16 cellular contexts compared by ENCODE assay signal in the genomic region with DNA sequence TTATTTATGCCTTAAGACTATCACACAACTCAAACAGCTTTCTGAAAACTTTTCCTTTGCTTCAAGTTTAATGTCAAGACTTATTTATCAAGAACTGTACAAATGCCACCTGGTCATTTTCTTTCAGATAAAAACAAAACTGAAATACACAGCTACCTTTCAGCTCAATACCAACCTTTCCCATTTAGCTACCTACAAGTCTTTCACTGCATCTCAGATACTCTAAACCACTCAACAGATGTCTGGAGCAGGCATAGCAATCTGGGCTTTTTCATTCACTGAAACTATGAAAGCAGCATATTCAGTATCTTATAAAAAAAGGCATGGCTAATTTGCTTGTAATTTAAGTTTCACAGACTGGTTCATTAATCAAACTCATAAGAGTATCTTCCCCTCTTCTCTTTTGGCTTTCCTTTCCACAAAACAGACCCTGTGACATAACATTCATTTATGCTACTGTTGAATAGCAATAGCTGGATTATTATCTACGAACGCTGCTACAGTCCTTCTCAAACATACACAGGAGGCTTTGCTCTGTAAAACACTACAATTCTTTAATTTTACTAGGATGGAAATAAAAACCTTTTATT. TPM values are rescaled to one million over a fixed set of nuclear protein-coding genes. Genes with fewer than 3 reads are reported as not detected.
DNase-seq lines count a peak whose midpoint lies in the region; ATAC-seq, FAIRE-seq and TF ChIP-seq lines count a peak whose summit lies in the region.
"Had no signal": no experiment of that assay in that cellular context is flagged by ENCODE, and none has a peak within 500 bp of the region (broad histone marks: within the 10 kb centered on the region; RNA-seq: fewer than 3 reads in every experiment).

No MANE protein-coding gene starts in this region.

- SMC1A ChIA-PET in GM12878 (lab: Charles Lee; ENCODE audit: uncharacterized antibody, unreplicated experiment) = interaction anchor here (0.6 to 3.0 kb wide), 25 partner anchors 14 to 250 kb away, joined by 3 to 23 read pairs (median 5); a partner anchor contains a TSS

- TF ChIP-seq POLR2A in GM12878 (IDR thresholded peaks at IDR 0.05; ENCODE audit: low read depth, low read length) = no peak

- H4K20me1 ChIP-seq in GM12878 (ENCODE audit: control insufficient read depth, insufficient read depth) = peaks cover 10% of the 10 kb centered on the region
- H4K20me1 ChIP-seq in smooth muscle cell (ENCODE audit: low read depth) = peaks cover 100% of the 10 kb centered on the region

- H3K9me3 ChIP-seq in GM12878 (replicated peaks; ENCODE audit: control insufficient read depth, insufficient read depth, low read length) = no peaks in the 10 kb centered on the region
- H3K9me3 ChIP-seq in smooth muscle cell (replicated peaks; ENCODE audit: low read depth) = no peaks in the 10 kb centered on the region
- H3K9me3 ChIP-seq: breast epithelium, testis had no signal

- no peak for TF ChIP-seq RAD21 in GM12878 (IDR thresholded peaks at IDR 0.05; ENCODE audit: insufficient read depth, low read depth, low read length)

- H3K79me2 ChIP-seq in GM12878 (ENCODE audit: control insufficient read depth, insufficient read depth, low read length) (peaks cover 89% of the 10 kb centered on the region), smooth muscle cell (ENCODE audit: low read depth) (peaks cover 100% of the 10 kb centered on the region)

- H3K4me2 ChIP-seq in GM12878 (ENCODE audit: control insufficient read depth, insufficient read depth) (peak overlapping the region; percentile 57), smooth muscle cell (no peak overlapping the region)

- no peak overlapping the region for H3K4me3 Mint-ChIP-seq in activated T-cell treated with anti-CD3 and anti-CD28 coated beads, Interleukin-2, amount 50 U/mL, for 24 hours
- H3K4me3 Mint-ChIP-seq: activated CD8-positive, alpha-beta memory T cell treated with anti-CD3 and anti-CD28 coated beads, Interleukin-2, amount 10 ng/mL, durations not matched to agents 7 days and 5 days had no signal

- no peaks in the 10 kb centered on the region for H3K9me3 Mint-ChIP-seq in activated T-cell treated with anti-CD3 and anti-CD28 coated beads, Interleukin-2, amount 50 U/mL, for 24 hours

- TF ChIP-seq CTCF in GM12878 (IDR thresholded peaks at IDR 0.05 in 2 of 3, conservative IDR thresholded peaks at IDR 0.05 in 1 of 3; ENCODE audit: control insufficient read depth in 2 of 3, extremely low read depth in 1 of 3, insufficient read depth in 1 of 3, low read depth in 3 of 3, low read length in 3 of 3) (no peak), smooth muscle cell (IDR thresholded peaks at IDR 0.05; ENCODE audit: borderline replicate concordance, insufficient read depth, poor library complexity, severe bottlenecking) (no peak), foreskin fibroblast (IDR thresholded peaks at IDR 0.05; ENCODE audit: low read depth, low read length) (no peak)

- H3K27ac ChIP-seq in GM12878 (ENCODE audit: control insufficient read depth, insufficient read depth) (no peak overlapping the region), smooth muscle cell (ENCODE audit: low read depth) (peak overlapping the region; percentile 25)
- H3K27ac ChIP-seq: breast epithelium, testis had no signal

- RAD21 ChIA-PET in GM12878 (lab: Charles Lee; ENCODE audit: unreplicated experiment) = interaction anchor here (0.6 to 2.8 kb wide), 14 partner anchors 17 to 260 kb away, joined by 3 to 11 read pairs (median 5); no protein-coding TSS in a partner anchor

- FAIRE-seq in GM12878 (lab: Jason Lieb, UNC) = peak; percentile 66

- peaks cover 63% of the 10 kb centered on the region for H3K4me1 Mint-ChIP-seq in activated T-cell treated with anti-CD3 and anti-CD28 coated beads, Interleukin-2, amount 50 U/mL, for 24 hours (ENCODE audit: low read depth)

- in situ Hi-C loops in GM12878 (cut with MboI) = no loop called here

- H3K4me1 ChIP-seq in GM12878 (ENCODE audit: control insufficient read depth, insufficient read depth, low read length) (peaks cover 5% of the 10 kb centered on the region), smooth muscle cell (ENCODE audit: low read depth) (peaks cover 32% of the 10 kb centered on the region)

- BruUV-seq in GM12878 (replicated peaks; lab: Mats Ljungman, UMichigan) = no TSS peak

- no peaks in the 10 kb centered on the region for H3K27me3 ChIP-seq in GM12878 (replicated peaks in 1 of 2; ENCODE audit: control insufficient read depth in 2 of 2, insufficient read depth in 2 of 2, low read length in 1 of 2)
- H3K27me3 ChIP-seq in smooth muscle cell (ENCODE audit: low read depth) = no peaks in the 10 kb centered on the region
- H3K27me3 ChIP-seq: breast epithelium, testis had no signal

- H3K4me3 ChIP-seq in GM12878 = no peak overlapping the region
- H3K4me3 ChIP-seq in smooth muscle cell = no peak overlapping the region
- H3K4me3 ChIP-seq in foreskin fibroblast (ENCODE audit: low read depth in 1 of 2, low read length in 2 of 2) = no peak overlapping the region
- H3K4me3 ChIP-seq: breast epithelium, testis had no signal

- DNase-seq in activated T-cell treated with anti-CD3 and anti-CD28 coated beads, Interleukin-2, amount 50 U/mL, for 24 hours = no peak
- DNase-seq in activated T-cell treated with anti-CD3 and anti-CD28 coated beads for 4 hours (no peak), GM12878 (ENCODE audit: low read depth, low spot score) (no peak), smooth muscle cell (lab: John Stamatoyannopoulos, UW; ENCODE audit: unreplicated experiment) (no peak), AML-193 (lab: John Stamatoyannopoulos, UW) (no peak), RPMI8226 (no peak), foreskin fibroblast (no peak)
- DNase-seq: activated CD4-positive, CD25-positive, alpha-beta regulatory T cell; activated CD8-positive, alpha-beta memory T cell treated with anti-CD3 and anti-CD28 coated beads, Interleukin-2, amount 10 ng/mL, durations not matched to agents 7 days and 5 days; activated naive CD4-positive, alpha-beta T cell; HCEC 1CT; NCI-H446 treated with DMSO at 0.1 percent for 48 hours; T-helper 1 cell; testis had no signal

- H3K36me3 Mint-ChIP-seq in activated T-cell treated with anti-CD3 and anti-CD28 coated beads, Interleukin-2, amount 50 U/mL, for 24 hours (ENCODE audit: low read depth) = peaks cover 69% of the 10 kb centered on the region

- H3K27ac Mint-ChIP-seq in activated T-cell treated with anti-CD3 and anti-CD28 coated beads, Interleukin-2, amount 50 U/mL, for 24 hours = peak overlapping the region; percentile 34
- H3K27ac Mint-ChIP-seq: activated CD8-positive, alpha-beta memory T cell treated with anti-CD3 and anti-CD28 coated beads, Interleukin-2, amount 10 ng/mL, durations not matched to agents 7 days and 5 days had no signal

- H3K36me3 ChIP-seq in GM12878 (ENCODE audit: control insufficient read depth in 2 of 2, insufficient read depth in 2 of 2, low read length in 1 of 2) = peaks cover 6 to 15% of the 10 kb centered on the region in 2 experiments
- peaks cover 19% of the 10 kb centered on the region for H3K36me3 ChIP-seq in smooth muscle cell (ENCODE audit: low read depth)
- H3K36me3 ChIP-seq: breast epithelium had no signal

- peaks cover 3% of the 10 kb centered on the region for H3F3A ChIP-seq in smooth muscle cell (ENCODE audit: low read depth)

- WGBS in GM12878 (ENCODE audit: insufficient coverage, insufficient replicate concordance, low lambda C conversion rate, missing lambda C conversion rate) = 96% methylated on average over 2 of the region's 2 CpGs
- WGBS in smooth muscle cell (ENCODE audit: low lambda C conversion rate) = 75% methylated on average over 2 of the region's 2 CpGs

- ATAC-seq in HG03196 (IDR thresholded peaks at IDR 0.05; ENCODE audit: unreplicated experiment) = peak; percentile 48
- peak; percentile 43 for ATAC-seq in GM12878
- ATAC-seq: activated CD8-positive, alpha-beta memory T cell treated with anti-CD3 and anti-CD28 coated beads, Interleukin-2, amount 10 ng/mL, durations not matched to agents 7 days and 5 days had no signal

- POLR2A ChIA-PET in GM12878 (lab: Charles Lee) = interaction anchor here (0.7 to 2.6 kb wide), 11 partner anchors 8 to 245 kb away, joined by 3 to 9 read pairs (median 4); a partner anchor contains a TSS

- CTCF ChIA-PET in GM12878 (lab: Yijun Ruan, JAX) = interaction anchor here (0.7 to 3.2 kb wide), 19 partner anchors 9 to 339 kb away, joined by 3 to 27 read pairs (median 5); no protein-coding TSS in a partner anchor

- H3K27me3 Mint-ChIP-seq in activated T-cell treated with anti-CD3 and anti-CD28 coated beads, Interleukin-2, amount 50 U/mL, for 24 hours = no peaks in the 10 kb centered on the region
- H3K27me3 Mint-ChIP-seq: activated CD8-positive, alpha-beta memory T cell treated with anti-CD3 and anti-CD28 coated beads, Interleukin-2, amount 10 ng/mL, durations not matched to agents 7 days and 5 days had no signal

- no peak for TF ChIP-seq EP300 in GM12878 (IDR thresholded peaks at IDR 0.05; ENCODE audit: borderline replicate concordance in 1 of 2, control insufficient read depth in 1 of 2, low read depth in 2 of 2, low read length in 2 of 2)

- intact Hi-C loops in GM12878 (cut with micrococcal nuclease; ENCODE audit: unreplicated experiment) = no loop called here

- no peak overlapping the region for H2AFZ ChIP-seq in GM12878 (ENCODE audit: control insufficient read depth, low read depth, low read length)
- H2AFZ ChIP-seq in smooth muscle cell (ENCODE audit: low read depth) = no peak overlapping the region

- H3K9ac ChIP-seq in GM12878 (ENCODE audit: control insufficient read depth, insufficient read depth, low read length) = no peak overlapping the region
- H3K9ac ChIP-seq in smooth muscle cell (ENCODE audit: low read depth) = no peak overlapping the region

RNA-seq across cellular contexts. Expression of a gene that starts 8.2 kb away (rescaled TPM):
- 83.2 and 85.5 TPM in 2 replicates for total RNA-seq in GM12878 (2013; cell fraction: nucleolus; rRNA removed)
- 25.0 TPM in 2 replicates for total RNA-seq in GM12878 (2014; rRNA removed)
- total RNA-seq in GM12878 (2014; rRNA removed; fragmentation: Illumina TruSeq; extraction: Trizol) = 71.2 and 78.0 TPM in 2 replicates
- total RNA-seq in GM12878 (2021) = 85.4 and 86.6 TPM in 2 replicates
- 52.8 TPM for polyA plus RNA-seq in GM12878 (2011; ENCODE audit: low read depth)
- polyA plus RNA-seq in GM12878 (2011; rRNA removed) = 97.1 and 111 TPM in 2 replicates
- polyA plus RNA-seq in GM12878 (2011; cell fraction: cytosol; rRNA removed) = 53.7 and 61.9 TPM in 2 replicates
- polyA plus RNA-seq in GM12878 (2011; cell fraction: nucleus; rRNA removed) = 68.4 and 86.0 TPM in 2 replicates
- 78.6 and 85.7 TPM in 2 replicates for polyA plus RNA-seq in GM12878 (2012)
- polyA plus RNA-seq in GM12878 (2014; fragmentation: Illumina TruSeq; extraction: Trizol) = 224 and 533 TPM in 2 replicates
- polyA plus RNA-seq in GM12878 (2014; fragmentation: Nextera tagmentation; extraction: Ambion mirVana) = 10 to 100 TPM; 69.2 to 83.1 TPM
- 99.5 and 103 TPM in 2 replicates for polyA plus RNA-seq in GM12878 (2014; rRNA removed)
- 100 to 1,000 TPM; 135 TPM for polyA plus RNA-seq in GM12878 (2016; fragmentation: Nextera tagmentation; extraction: Ambion mirVana)
- 61.7 and 77.2 TPM in 2 replicates for polyA minus RNA-seq in GM12878 (2011; rRNA and poly(A)+ RNA removed)
- polyA minus RNA-seq in GM12878 (2011; cell fraction: cytosol; rRNA and poly(A)+ RNA removed) = 31.9 and 40.4 TPM in 2 replicates
- 39.3 and 70.9 TPM in 2 replicates for polyA minus RNA-seq in GM12878 (2011; cell fraction: nucleus; rRNA and poly(A)+ RNA removed)
- 77.0 and 89.0 TPM in 2 replicates for total RNA-seq in smooth muscle cell
- 43.0 and 43.9 TPM in 2 replicates for polyA plus RNA-seq in smooth muscle cell

RNA-seq across cellular contexts. Expression of a gene that starts 53.3 kb away (rescaled TPM):
- 193 and 204 TPM in 2 replicates for total RNA-seq in GM12878 (2013; cell fraction: nucleolus; rRNA removed)
- 30.8 and 38.9 TPM in 2 replicates for total RNA-seq in GM12878 (2014; rRNA removed)
- total RNA-seq in GM12878 (2014; rRNA removed; fragmentation: Illumina TruSeq; extraction: Trizol) = 56.8 and 62.3 TPM in 2 replicates
- 48.5 and 49.7 TPM in 2 replicates for total RNA-seq in GM12878 (2021)
- polyA plus RNA-seq in GM12878 (2011; ENCODE audit: low read depth) = 12.8 TPM
- polyA plus RNA-seq in GM12878 (2011; rRNA removed) = 43.3 and 63.1 TPM in 2 replicates
- 31.7 and 32.1 TPM in 2 replicates for polyA plus RNA-seq in GM12878 (2011; cell fraction: cytosol; rRNA removed)
- 35.0 and 45.2 TPM in 2 replicates for polyA plus RNA-seq in GM12878 (2011; cell fraction: nucleus; rRNA removed)
- polyA plus RNA-seq in GM12878 (2012) = 23.1 and 32.9 TPM in 2 replicates
- polyA plus RNA-seq in GM12878 (2014; fragmentation: Illumina TruSeq; extraction: Trizol) = 61.2 and 76.6 TPM in 2 replicates
- polyA plus RNA-seq in GM12878 (2014; fragmentation: Nextera tagmentation; extraction: Ambion mirVana) = 1 to 10 TPM; 4.6 to 4.7 TPM
- polyA plus RNA-seq in GM12878 (2014; rRNA removed) = 41.4 and 43.1 TPM in 2 replicates
- polyA plus RNA-seq in GM12878 (2016; fragmentation: Nextera tagmentation; extraction: Ambion mirVana) = 10 to 100 TPM; 15.0 to 16.0 TPM
- 42.1 and 55.8 TPM in 2 replicates for polyA minus RNA-seq in GM12878 (2011; rRNA and poly(A)+ RNA removed)
- polyA minus RNA-seq in GM12878 (2011; cell fraction: cytosol; rRNA and poly(A)+ RNA removed) = 22.2 and 26.1 TPM in 2 replicates
- polyA minus RNA-seq in GM12878 (2011; cell fraction: nucleus; rRNA and poly(A)+ RNA removed) = 25.8 and 44.7 TPM in 2 replicates
- total RNA-seq in smooth muscle cell = 28.1 and 35.2 TPM in 2 replicates
- polyA plus RNA-seq in smooth muscle cell = 7.9 and 9.7 TPM in 2 replicates
